Comparison of ENCODE assay signal across 24 cellular contexts in genomic region chr7:92838934-92839333, GRCh38. TPM values are rescaled to one million over a fixed set of nuclear protein-coding genes. Genes with fewer than 3 reads are reported as not detected.
DNase-seq lines count a peak whose midpoint lies in the region; ATAC-seq, FAIRE-seq and TF ChIP-seq lines count a peak whose summit lies in the region.
"Had no signal": no experiment of that assay in that cellular context is flagged by ENCODE, and none has a peak within 500 bp of the region (broad histone marks: within the 10 kb centered on the region; RNA-seq: fewer than 3 reads in every experiment).

No MANE protein-coding gene starts in this region.

- ATAC-seq in pancreas, result no peak
- ATAC-seq: CD8-positive, alpha-beta T cell had no signal

- peak; percentile 5 for FAIRE-seq in islet of Langerhans (lab: Jason Lieb, UNC)
- peak; percentile 66 for FAIRE-seq in pancreas (lab: Jason Lieb, UNC)
- FAIRE-seq: GM12891, H54 had no signal

- TF ChIP-seq CTCF in pancreas (IDR thresholded peaks at IDR 0.05), result no peak

- H3K36me3 ChIP-seq in SJCRH30, result no peaks in the 10 kb centered on the region
- no peaks in the 10 kb centered on the region for H3K36me3 ChIP-seq in pancreas

- no peak for DNase-seq in Jurkat, Clone E6-1 (ENCODE audit: low read depth, low spot score)
- no peak for DNase-seq in SJCRH30
- DNase-seq in pancreas, result no peak
- DNase-seq in GM19238 (ENCODE audit: insufficient read length, low spot score), result no peak
- no peak for DNase-seq in activated T-cell treated with anti-CD3 and anti-CD28 coated beads, Interleukin-2, amount 50 U/mL, for 24 hours
- DNase-seq in kidney glomerular epithelial cell (lab: John Stamatoyannopoulos, UW), result no peak
- DNase-seq: CD8-positive, alpha-beta T cell; DMS 273 treated with DMSO at 0.1 percent for 48 hours; DMS79; GF-D8; MM.1S; NCI-H1694; NCI-H2029 treated with DMSO at 0.1 percent for 48 hours; NCI-H2171; NCI-H226; NCI-H510A; SHP77 had no signal

- peaks cover 18% of the 10 kb centered on the region for H3K36me3 Mint-ChIP-seq in activated T-cell treated with anti-CD3 and anti-CD28 coated beads, Interleukin-2, amount 50 U/mL, for 24 hours (ENCODE audit: low read depth)

- peak overlapping the region; percentile 92; the same call in 1 of the 2 replicates for H3K27ac ChIP-seq in SJCRH30
- no peak overlapping the region for H3K27ac ChIP-seq in pancreas
- H3K27ac ChIP-seq: C4-2B, HL-60, RWPE1 had no signal

- peaks cover 26% of the 10 kb centered on the region for H3K4me1 Mint-ChIP-seq in activated T-cell treated with anti-CD3 and anti-CD28 coated beads, Interleukin-2, amount 50 U/mL, for 24 hours (ENCODE audit: low read depth)

- H3K27me3 ChIP-seq in SJCRH30, result no peaks in the 10 kb centered on the region
- no peaks in the 10 kb centered on the region for H3K27me3 ChIP-seq in pancreas

- H3K4me3 ChIP-seq in Jurkat, Clone E6-1 (ENCODE audit: low read length), result peak overlapping the region; percentile 94; the same call in 1 of the 2 replicates
- H3K4me3 ChIP-seq in SJCRH30 (no peak overlapping the region), pancreas (no peak overlapping the region)

- H3K27me3 Mint-ChIP-seq in activated T-cell treated with anti-CD3 and anti-CD28 coated beads, Interleukin-2, amount 50 U/mL, for 24 hours, result peaks cover 47% of the 10 kb centered on the region
- H3K27me3 Mint-ChIP-seq: B cell had no signal

- intact Hi-C loops in pancreas (cut with DNase I), result loop anchor here in 1 of 3 donors (10.0 kb wide), 1 partner anchor 134 kb away; no protein-coding TSS in a partner anchor

- H3K9me3 ChIP-seq in SJCRH30 (replicated peaks) (no peaks in the 10 kb centered on the region), pancreas (no peaks in the 10 kb centered on the region)

- no peaks in the 10 kb centered on the region for H3K4me1 ChIP-seq in SJCRH30
- H3K4me1 ChIP-seq in pancreas, result peaks cover 0 to 4% (median 0%) of the 10 kb centered on the region in 3 donors

- no peak overlapping the region for H3K4me3 Mint-ChIP-seq in activated T-cell treated with anti-CD3 and anti-CD28 coated beads, Interleukin-2, amount 50 U/mL, for 24 hours
- H3K4me3 Mint-ChIP-seq: B cell; CD8-positive, alpha-beta T cell had no signal

- H3K27ac Mint-ChIP-seq in activated T-cell treated with anti-CD3 and anti-CD28 coated beads, Interleukin-2, amount 50 U/mL, for 24 hours, result no peak overlapping the region
- H3K27ac Mint-ChIP-seq: B cell; CD8-positive, alpha-beta T cell had no signal

- H3K9me3 Mint-ChIP-seq in activated T-cell treated with anti-CD3 and anti-CD28 coated beads, Interleukin-2, amount 50 U/mL, for 24 hours, result peaks cover 2% of the 10 kb centered on the region
- H3K9me3 Mint-ChIP-seq: CD8-positive, alpha-beta T cell had no signal

RNA-seq across cellular contexts. Expression of gene CDK6, which starts 2.6 kb away (rescaled TPM):
- polyA plus RNA-seq in Jurkat, Clone E6-1 (2012; ENCODE audit: insufficient read depth, insufficient read length), result 26.8 TPM
- 184 and 194 TPM in 2 replicates for total RNA-seq in SJCRH30 (2014; rRNA removed; shearing (Covaris generic))
- 10 to 100 TPM; 15.3 to 33.4 (median 20.3) TPM for total RNA-seq in pancreas
- polyA plus RNA-seq in pancreas, result 1 to 10 TPM; 2.4 to 2.7 TPM
